8 cellular contexts compared by ENCODE assay signal in genomic region chr10:132536964-132537712, GRCh38. TPM values are rescaled to one million over a fixed set of nuclear protein-coding genes. Genes with fewer than 3 reads are reported as not detected.
DNase-seq lines count a peak whose midpoint lies in the region; ATAC-seq and TF ChIP-seq lines count a peak whose summit lies in the region.

No MANE protein-coding gene starts in this region.

- H4K20me1 ChIP-seq in mammary epithelial cell (ENCODE audit: insufficient read depth, low read length): no peaks in the 10 kb centered on the region
- peaks cover 41% of the 10 kb centered on the region for H4K20me1 ChIP-seq in smooth muscle cell (ENCODE audit: low read depth)

- H2AFZ ChIP-seq in mammary epithelial cell (ENCODE audit: low read depth, low read length): peak overlapping the region; percentile 89
- peak overlapping the region; percentile 57 for H2AFZ ChIP-seq in smooth muscle cell (ENCODE audit: low read depth)

- POLR2A ChIA-PET in A673 (lab: Charles Lee; ENCODE audit: low non-redundant PET): no interaction called here

- dilution Hi-C loops in mammary epithelial cell (cut with HindIII; ENCODE audit: low sequenced_read_pairs): no loop called here

- H3K79me2 ChIP-seq in mammary epithelial cell (ENCODE audit: insufficient read depth, low read length) (peaks cover 35% of the 10 kb centered on the region), smooth muscle cell (ENCODE audit: low read depth) (peaks cover 35% of the 10 kb centered on the region)

- peaks cover 21% of the 10 kb centered on the region for H3F3A ChIP-seq in smooth muscle cell (ENCODE audit: low read depth)

- H3K4me2 ChIP-seq in mammary epithelial cell (ENCODE audit: insufficient read depth, low read depth, low read length): peak overlapping the region; percentile 92
- peak overlapping the region; percentile 98 for H3K4me2 ChIP-seq in smooth muscle cell

- in situ Hi-C loops in mammary epithelial cell (cut with MboI; ENCODE audit: low sequenced_read_pairs in 2 of 2): no loop called here

- DNase-seq in A673 (ENCODE audit: low spot score) (peak; percentile 99), NCI-H2107 (lab: John Stamatoyannopoulos, UW) (peak; percentile 97), WERI-Rb-1 (peak; percentile 100), mammary epithelial cell (peak; percentile 99), iPS-NIHi7 (ENCODE audit: extremely low spot score) (peak; percentile 99), smooth muscle cell (lab: John Stamatoyannopoulos, UW; ENCODE audit: unreplicated experiment) (peak; percentile 100)

- H3K4me1 ChIP-seq in A673 (ENCODE audit: insufficient read depth, low read length, poor library complexity, severe bottlenecking): peaks cover 4% of the 10 kb centered on the region
- peaks cover 28% of the 10 kb centered on the region for H3K4me1 ChIP-seq in mammary epithelial cell (ENCODE audit: insufficient read depth, low read length)
- H3K4me1 ChIP-seq in smooth muscle cell (ENCODE audit: low read depth): peaks cover 41% of the 10 kb centered on the region

- BruUV-seq in A673 (replicated peaks; lab: Mats Ljungman, UMichigan) (no TSS peak), mammary epithelial cell (replicated peaks; lab: Mats Ljungman, UMichigan) (no TSS peak)

- H3K4me3 ChIP-seq in A673 (ENCODE audit: low read depth, low read length, poor library complexity, severe bottlenecking) (peak overlapping the region; percentile 67), WERI-Rb-1 (ENCODE audit: low read depth, low read length) (peak overlapping the region; percentile 71), mammary epithelial cell (replicated peaks in 1 of 3; ENCODE audit: insufficient read depth in 1 of 3, low read depth in 2 of 3, low read length in 3 of 3) (peak overlapping the region; percentile 45 to 83 (median 73)), smooth muscle cell (peak overlapping the region; percentile 73)

- TF ChIP-seq CTCF in A673 (conservative IDR thresholded peaks at IDR 0.05; ENCODE audit: low read depth, low read length) (peak; percentile 30), WERI-Rb-1 (IDR thresholded peaks at IDR 0.05; ENCODE audit: low read depth, low read length) (peak; percentile 24; the same call in 1 of the 2 replicates), mammary epithelial cell (conservative IDR thresholded peaks at IDR 0.05 in 1 of 2, IDR thresholded peaks at IDR 0.05 in 1 of 2; ENCODE audit: extremely low read depth in 1 of 2, insufficient read depth in 1 of 2, low read depth in 1 of 2, low read length in 2 of 2) (no peak), smooth muscle cell (IDR thresholded peaks at IDR 0.05; ENCODE audit: borderline replicate concordance, insufficient read depth, poor library complexity, severe bottlenecking) (no peak)

- WGBS in mammary epithelial cell (ENCODE audit: low coverage, missing lambda C conversion rate): 2% methylated on average over 9 of the region's 95 CpGs
- WGBS in smooth muscle cell (ENCODE audit: low lambda C conversion rate): 1% methylated on average over 39 of the region's 95 CpGs

- H3K27me3 ChIP-seq in A673 (replicated peaks; ENCODE audit: insufficient read depth, low read depth, low read length, poor library complexity): no peaks in the 10 kb centered on the region
- H3K27me3 ChIP-seq in WERI-Rb-1 (ENCODE audit: insufficient read depth, low read depth, severe bottlenecking): no peaks in the 10 kb centered on the region
- no peaks in the 10 kb centered on the region for H3K27me3 ChIP-seq in mammary epithelial cell (ENCODE audit: insufficient read depth, low read length)
- no peaks in the 10 kb centered on the region for H3K27me3 ChIP-seq in smooth muscle cell (ENCODE audit: low read depth)

- CTCF ChIA-PET in A673 (lab: Charles Lee) (no interaction called here), mammary epithelial cell (lab: Charles Lee; ENCODE audit: low non-redundant PET) (interaction anchor here (0.6 kb wide), 1 partner anchor 731 kb away, joined by 4 read pairs; no protein-coding TSS in a partner anchor)

- H3K9me3 ChIP-seq in A673 (ENCODE audit: low read depth, low read length, poor library complexity, severe bottlenecking) (no peaks in the 10 kb centered on the region), WERI-Rb-1 (ENCODE audit: severe bottlenecking) (no peaks in the 10 kb centered on the region), mammary epithelial cell (replicated peaks; ENCODE audit: insufficient read depth, low read length) (no peaks in the 10 kb centered on the region), smooth muscle cell (replicated peaks; ENCODE audit: low read depth) (no peaks in the 10 kb centered on the region)

- H3K27ac ChIP-seq in A673 (ENCODE audit: low read depth, low read length, poor library complexity, severe bottlenecking): peak overlapping the region; percentile 85
- peak overlapping the region; percentile 32; the same call in 1 of the 2 replicates for H3K27ac ChIP-seq in WERI-Rb-1
- no peak overlapping the region for H3K27ac ChIP-seq in mammary epithelial cell (ENCODE audit: insufficient read depth, low read depth, low read length)
- peak overlapping the region; percentile 63 for H3K27ac ChIP-seq in smooth muscle cell (ENCODE audit: low read depth)

- H3K9ac ChIP-seq in mammary epithelial cell (ENCODE audit: insufficient read depth, low read length) (peak overlapping the region; percentile 6), smooth muscle cell (ENCODE audit: low read depth) (peak overlapping the region; percentile 75)

- intact Hi-C loops in A673 (cut with micrococcal nuclease; ENCODE audit: unreplicated experiment) (no loop called here), mammary epithelial cell (cut with micrococcal nuclease) (loop anchor here (1.0 to 5.0 kb wide), 4 partner anchors 35 to 145 kb away; no protein-coding TSS in a partner anchor)

- no peaks in the 10 kb centered on the region for H3K36me3 ChIP-seq in A673 (ENCODE audit: insufficient read depth, low read length, poor library complexity, severe bottlenecking)
- no peaks in the 10 kb centered on the region for H3K36me3 ChIP-seq in WERI-Rb-1
- no peaks in the 10 kb centered on the region for H3K36me3 ChIP-seq in mammary epithelial cell (ENCODE audit: insufficient read depth, low read length)
- no peaks in the 10 kb centered on the region for H3K36me3 ChIP-seq in smooth muscle cell (ENCODE audit: low read depth)

- peak; percentile 82 for ATAC-seq in GM18858 (IDR thresholded peaks at IDR 0.05; ENCODE audit: unreplicated experiment)
- peak; percentile 85 for ATAC-seq in HG03066 (IDR thresholded peaks at IDR 0.05; ENCODE audit: low read depth, unreplicated experiment)

RNA-seq across cellular contexts. Expression of gene INPP5A, which starts 0.4 kb away (rescaled TPM):
- total RNA-seq in A673 (2021) (21.2 and 21.8 TPM in 2 replicates), mammary epithelial cell (10 to 100 TPM; 18.0 to 18.7 TPM), smooth muscle cell (48.0 and 65.9 TPM in 2 replicates)
- polyA plus RNA-seq in mammary epithelial cell (17.3 TPM), smooth muscle cell (49.1 and 55.9 TPM in 2 replicates)
- 18.8 TPM for polyA minus RNA-seq in mammary epithelial cell

Comparison
In these comparisons a context has a peak if more than half of its experiments do, and no peak if none do; other contexts are left out.
1. CTCF ChIP-seq: peak in A673 (single experiment) and WERI-Rb-1 (single experiment); none in mammary epithelial cell (0 of 2) and smooth muscle cell (single experiment).
2. Peak in every context shown above with its lines, with median percentiles within 50 percentile points of each other: DNase-seq and H3K4me3 ChIP-seq.